24 cellular contexts compared by ENCODE assay signal in the genomic region with DNA sequence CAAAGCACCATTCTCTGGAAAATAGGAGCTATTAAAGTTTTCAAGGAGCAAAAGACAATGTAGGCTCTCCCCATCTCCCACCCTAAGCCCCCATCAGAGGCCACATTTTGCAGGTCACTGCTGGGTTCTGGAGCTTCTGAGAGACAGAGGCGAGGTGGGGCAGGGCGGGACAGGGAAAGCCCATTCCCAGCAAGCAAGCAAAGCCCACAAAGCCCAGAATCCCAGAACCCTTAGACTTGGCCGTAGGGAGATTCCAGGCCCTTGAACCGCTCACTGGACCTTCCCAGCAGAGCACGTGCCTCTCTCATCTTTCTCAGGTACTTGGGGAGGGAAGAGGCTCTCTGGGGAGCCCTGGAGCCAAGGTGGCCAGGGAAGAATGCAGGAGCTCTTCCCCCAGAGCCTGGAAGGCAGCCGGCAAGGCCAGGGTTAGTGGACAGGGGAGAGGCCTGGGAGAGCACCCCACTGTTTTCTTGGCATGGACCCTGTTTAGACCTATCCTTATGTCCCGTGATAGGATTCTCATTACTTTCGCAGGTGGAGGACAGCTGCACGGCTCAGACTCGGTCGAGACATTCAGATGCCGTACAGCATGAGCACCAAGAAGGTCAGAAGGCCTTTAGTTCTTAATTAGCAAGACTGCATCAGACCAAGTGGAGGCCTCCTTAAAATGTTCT.
"Had no signal": no experiment of that assay in that cellular context is flagged by ENCODE, and none has a peak within 500 bp of the region (broad histone marks: within the 10 kb centered on the region; RNA-seq: fewer than 3 reads in every experiment).

No MANE protein-coding gene starts in this region.

- DNase-seq: activated CD4-positive, alpha-beta memory T cell treated with anti-CD3 and anti-CD28 coated beads for 36 hours; activated CD4-positive, CD25-positive, alpha-beta regulatory T cell treated with anti-CD3 and anti-CD28 coated beads, Interleukin-2, amount 50 U/mL, for 72 hours; activated gamma-delta T cell treated with Interleukin-2 at 50 U/mL for 16 hours; activated naive CD4-positive, alpha-beta T cell treated with anti-CD3 and anti-CD28 coated beads, Interleukin-2, amount 50 U/mL, for 16 hours; activated T-cell treated with anti-CD3 and anti-CD28 coated beads, Interleukin-2, amount 50 U/mL, for 4 hours; amniotic stem cell; brain microvascular endothelial cell; central memory CD4-positive, alpha-beta T cell; effector memory CD4-positive, alpha-beta T cell; foreskin fibroblast; left cardiac atrium; naive thymus-derived CD4-positive, alpha-beta T cell; right cardiac atrium; stimulated activated CD4-positive, alpha-beta T cell treated with anti-CD3 and anti-CD28 coated beads, Interleukin-15, amount 100 ng/mL, for 24 hours; stimulated activated CD4-positive, alpha-beta T cell treated with anti-CD3 and anti-CD28 coated beads, Interleukin-2, amount 100 ng/mL, for 24 hours; stimulated activated naive B cell treated with anti-CD40 and anti-IgM and Interleukin-4, amounts not matched to agents 10 μg/mL and 1 μg/mL and 100 μg/mL, for 72 hours; T-helper 2 cell had no signal

- H3K4me1 ChIP-seq: parathyroid adenoma, suprapubic skin, tibial nerve had no signal

- H3K9ac ChIP-seq: parathyroid adenoma had no signal

- H3K27ac Mint-ChIP-seq: activated CD4-positive, alpha-beta memory T cell treated with anti-CD3 and anti-CD28 coated beads for 36 hours; activated CD4-positive, alpha-beta T cell treated with anti-CD3 and anti-CD28 coated beads, Interleukin-2, amount 10 ng/mL, durations not matched to agents 24 days and 14 days; activated T-helper 17 cell treated with anti-CD3 and anti-CD28 coated beads, Interleukin-2, amount 50 U/mL, for 72 hours; mesothelial cell of epicardium; naive thymus-derived CD4-positive, alpha-beta T cell; stimulated activated naive B cell treated with anti-CD40 and anti-IgM and Interleukin-4, amounts not matched to agents 10 μg/mL and 1 μg/mL and 100 μg/mL, for 72 hours had no signal

- H3K27ac ChIP-seq: brain microvascular endothelial cell, parathyroid adenoma, suprapubic skin, tibial nerve had no signal

- H2AFZ ChIP-seq: parathyroid adenoma had no signal

- ATAC-seq: activated T-cell treated with anti-CD3 and anti-CD28 coated beads, Interleukin-2, amount 50 U/mL, for 4 hours; activated T-helper 17 cell treated with anti-CD3 and anti-CD28 coated beads, Interleukin-2, amount 50 U/mL, for 72 hours; left cardiac atrium; naive thymus-derived CD4-positive, alpha-beta T cell; right cardiac atrium; SK-N-SH treated with all-trans-retinoic acid at 6 μM for 48 hours; stimulated activated naive B cell treated with anti-CD40 and anti-IgM and Interleukin-4, amounts not matched to agents 10 μg/mL and 1 μg/mL and 100 μg/mL, for 72 hours had no signal

- H3K4me3 Mint-ChIP-seq: activated CD4-positive, alpha-beta memory T cell treated with anti-CD3 and anti-CD28 coated beads for 36 hours; activated CD4-positive, alpha-beta T cell treated with anti-CD3 and anti-CD28 coated beads, Interleukin-2, amount 10 ng/mL, durations not matched to agents 24 days and 14 days; activated T-cell treated with anti-CD3 and anti-CD28 coated beads, Interleukin-2, amount 50 U/mL, for 4 hours; activated T-helper 17 cell treated with anti-CD3 and anti-CD28 coated beads, Interleukin-2, amount 50 U/mL, for 72 hours; mesothelial cell of epicardium; naive thymus-derived CD4-positive, alpha-beta T cell; stimulated activated naive B cell treated with anti-CD40 and anti-IgM and Interleukin-4, amounts not matched to agents 10 μg/mL and 1 μg/mL and 100 μg/mL, for 72 hours had no signal

- H3K4me1 Mint-ChIP-seq: activated CD4-positive, alpha-beta T cell treated with anti-CD3 and anti-CD28 coated beads, Interleukin-2, amount 10 ng/mL, durations not matched to agents 24 days and 14 days; activated T-helper 17 cell treated with anti-CD3 and anti-CD28 coated beads, Interleukin-2, amount 50 U/mL, for 72 hours; mesothelial cell of epicardium; naive thymus-derived CD4-positive, alpha-beta T cell; stimulated activated naive B cell treated with anti-CD40 and anti-IgM and Interleukin-4, amounts not matched to agents 10 μg/mL and 1 μg/mL and 100 μg/mL, for 72 hours had no signal

- H3K27me3 ChIP-seq: brain microvascular endothelial cell, suprapubic skin, tibial nerve had no signal

- H3K27me3 Mint-ChIP-seq: activated CD4-positive, alpha-beta T cell treated with anti-CD3 and anti-CD28 coated beads, Interleukin-2, amount 10 ng/mL, durations not matched to agents 24 days and 14 days; activated T-helper 17 cell treated with anti-CD3 and anti-CD28 coated beads, Interleukin-2, amount 50 U/mL, for 72 hours; stimulated activated naive B cell treated with anti-CD40 and anti-IgM and Interleukin-4, amounts not matched to agents 10 μg/mL and 1 μg/mL and 100 μg/mL, for 72 hours had no signal

- H3K4me3 ChIP-seq: suprapubic skin, tibial nerve had no signal

- H3K79me2 ChIP-seq: parathyroid adenoma had no signal
